Comparison of ENCODE assay signal across 9 cellular contexts in genomic region chr16:87644186-87644585, GRCh38. TPM values are rescaled to one million over a fixed set of nuclear protein-coding genes. Genes with fewer than 3 reads are reported as not detected.
"Had no signal": no experiment of that assay in that cellular context is flagged by ENCODE, and none has a peak within 500 bp of the region (broad histone marks: within the 10 kb centered on the region; RNA-seq: fewer than 3 reads in every experiment).

No MANE protein-coding gene starts in this region.

- H3K4me3 ChIP-seq: GM23248, GM23338, HAP-1 had no signal

- DNase-seq: GM23248, GOT3, H7, H9, HCEC 1CT, HFFc6 had no signal

- ATAC-seq: GM23338, HCT116 had no signal

- H3K9ac ChIP-seq: GM23248 had no signal

- H3K4me1 ChIP-seq: HAP-1 had no signal

- H3K36me3 ChIP-seq: HAP-1 had no signal

- H3K27ac ChIP-seq: GM23248 had no signal

- H3K9me3 ChIP-seq: HAP-1 had no signal

- H2AFZ ChIP-seq: GM23248, GM23338 had no signal

- H3K4me2 ChIP-seq: GM23338 had no signal

RNA-seq across cellular contexts. Expression of gene JPH3, which starts 41.9 kb away (rescaled TPM):
- total RNA-seq: GM23248, HFFc6 had no signal
- polyA plus RNA-seq: GM23248 had no signal
